ENCODE assay signal across 8 cellular contexts in the genomic region with DNA sequence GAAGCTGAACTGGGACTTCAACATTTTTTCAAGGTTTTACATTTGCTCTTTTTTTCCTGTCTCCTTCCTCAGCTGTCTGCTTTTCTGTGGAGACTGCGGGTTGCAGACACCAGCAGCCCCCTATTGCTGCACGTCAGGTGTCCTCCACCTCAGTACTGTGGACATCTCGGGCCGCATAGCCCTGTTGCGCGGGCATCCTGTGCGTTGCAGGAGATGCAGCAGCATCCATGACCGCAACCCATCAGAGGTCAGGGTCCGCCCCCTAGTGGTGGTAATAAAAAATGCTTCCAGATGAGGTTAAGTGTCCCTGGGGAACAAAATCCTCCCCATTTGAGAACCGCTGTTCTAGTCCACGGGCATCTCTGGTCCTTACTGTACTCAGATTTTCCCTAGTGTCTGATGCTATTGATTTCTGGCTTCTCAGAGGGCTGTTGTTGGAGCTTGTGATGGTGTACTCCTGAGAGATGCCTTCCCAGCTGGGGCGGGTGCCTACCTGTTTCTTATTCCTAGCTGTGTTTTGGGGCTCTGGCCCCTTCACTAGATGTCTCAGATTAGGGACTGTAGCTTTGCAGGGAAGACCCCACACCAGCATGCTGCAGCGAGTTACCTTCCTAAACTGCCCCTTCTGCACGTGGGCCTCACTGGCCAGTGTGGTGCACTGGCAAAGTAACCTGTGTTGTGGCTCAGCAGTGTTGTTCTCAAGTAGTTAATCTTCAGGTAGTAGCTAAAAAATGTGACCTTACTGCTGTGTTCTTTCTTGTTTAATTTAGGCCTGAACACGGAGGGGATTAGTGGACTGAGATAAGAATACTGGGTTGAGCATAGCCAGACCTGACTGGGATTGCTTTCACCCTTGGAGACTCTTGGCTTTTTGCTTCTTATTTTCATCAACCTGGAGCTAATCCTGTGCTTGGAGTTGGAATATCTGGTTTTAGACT. TPM values are rescaled to one million over a fixed set of nuclear protein-coding genes. Genes with fewer than 3 reads are reported as not detected.
DNase-seq lines count a peak whose midpoint lies in the region; ATAC-seq, FAIRE-seq and TF ChIP-seq lines count a peak whose summit lies in the region.

No MANE protein-coding gene starts in this region.

- DNase-seq in Caco-2 (peak; percentile 74 to 82), KBM-7 (peak; percentile 73), RCC 7860 (ENCODE audit: low spot score) (peak; percentile 61), fibroblast of pulmonary artery (ENCODE audit: low read depth) (peak; percentile 86), non-pigmented ciliary epithelial cell (ENCODE audit: low read depth) (peak; percentile 36), substantia nigra (lab: John Stamatoyannopoulos, UW) (peak in 41 of 49 donors; percentile 11 to 80 (median 52))
- peak; percentile 69 for DNase-seq in activated T-helper 1 cell treated with anti-CD3 and anti-CD28 coated beads, Interleukin-12 subunit alpha, Interleukin-12 subunit beta, Interleukin-2, Interleukin-4 antibody, amounts not matched to agents 30 ng/mL and 10 ng/mL and 1 ng/mL, durations not matched to agents 14 hours and 24 hours and 36 hours (ENCODE audit: low spot score)

- H3K9me3 Mint-ChIP-seq in Caco-2 (ENCODE audit: unreplicated experiment): no peaks in the 10 kb centered on the region
- no peaks in the 10 kb centered on the region for H3K9me3 Mint-ChIP-seq in activated T-helper 1 cell treated with anti-CD3 and anti-CD28 coated beads, Interleukin-12 subunit alpha, Interleukin-12 subunit beta, Interleukin-2, Interleukin-4 antibody, amounts not matched to agents 30 ng/mL and 10 ng/mL and 1 ng/mL, durations not matched to agents 14 hours and 24 hours and 36 hours

- H3K27me3 Mint-ChIP-seq in Caco-2 (ENCODE audit: insufficient read depth, unreplicated experiment): no peaks in the 10 kb centered on the region
- H3K27me3 Mint-ChIP-seq in activated T-helper 1 cell treated with anti-CD3 and anti-CD28 coated beads, Interleukin-12 subunit alpha, Interleukin-12 subunit beta, Interleukin-2, Interleukin-4 antibody, amounts not matched to agents 30 ng/mL and 10 ng/mL and 1 ng/mL, durations not matched to agents 14 hours and 24 hours and 36 hours (ENCODE audit: insufficient read depth): no peaks in the 10 kb centered on the region

- H3K27ac ChIP-seq in substantia nigra (ENCODE audit: low read depth, low read length, poor library complexity, severe bottlenecking): no peak overlapping the region

- H3K27ac Mint-ChIP-seq in Caco-2 (ENCODE audit: unreplicated experiment): no peak overlapping the region
- peak overlapping the region; percentile 87 for H3K27ac Mint-ChIP-seq in activated T-helper 1 cell treated with anti-CD3 and anti-CD28 coated beads, Interleukin-12 subunit alpha, Interleukin-12 subunit beta, Interleukin-2, Interleukin-4 antibody, amounts not matched to agents 30 ng/mL and 10 ng/mL and 1 ng/mL, durations not matched to agents 14 hours and 24 hours and 36 hours

- intact Hi-C loops in Caco-2 (cut with micrococcal nuclease; ENCODE audit: unreplicated experiment): loop anchor here (1.0 to 2.0 kb wide), 3 partner anchors 29 to 151 kb away; partner anchors contain the start of genes LETM1 and NSD2
- intact Hi-C loops in activated T-helper 1 cell treated with anti-CD3 and anti-CD28 coated beads, Interleukin-12 subunit alpha, Interleukin-12 subunit beta, Interleukin-2, Interleukin-4 antibody, amounts not matched to agents 30 ng/mL and 10 ng/mL and 1 ng/mL, durations not matched to agents 14 hours and 24 hours and 36 hours (cut with micrococcal nuclease): loop anchor here (1.0 to 2.0 kb wide), 4 partner anchors 26 to 151 kb away; partner anchors contain the start of gene LETM1

- no peak overlapping the region for H3K4me3 Mint-ChIP-seq in Caco-2 (ENCODE audit: unreplicated experiment)
- no peak overlapping the region for H3K4me3 Mint-ChIP-seq in activated T-helper 1 cell treated with anti-CD3 and anti-CD28 coated beads, Interleukin-12 subunit alpha, Interleukin-12 subunit beta, Interleukin-2, Interleukin-4 antibody, amounts not matched to agents 30 ng/mL and 10 ng/mL and 1 ng/mL, durations not matched to agents 14 hours and 24 hours and 36 hours

- ATAC-seq in GM21515 (IDR thresholded peaks at IDR 0.05; ENCODE audit: unreplicated experiment): peak; percentile 72

- H3K36me3 ChIP-seq in Caco-2 (ENCODE audit: control insufficient read depth, insufficient read depth, low read length): peaks cover 3% of the 10 kb centered on the region

- peaks cover 60% of the 10 kb centered on the region for H3K36me3 Mint-ChIP-seq in Caco-2 (ENCODE audit: insufficient read depth, unreplicated experiment)
- H3K36me3 Mint-ChIP-seq in activated T-helper 1 cell treated with anti-CD3 and anti-CD28 coated beads, Interleukin-12 subunit alpha, Interleukin-12 subunit beta, Interleukin-2, Interleukin-4 antibody, amounts not matched to agents 30 ng/mL and 10 ng/mL and 1 ng/mL, durations not matched to agents 14 hours and 24 hours and 36 hours (ENCODE audit: low read depth): peaks cover 35% of the 10 kb centered on the region

- H3K9me3 ChIP-seq in Caco-2: no peaks in the 10 kb centered on the region

- POLR2A ChIA-PET in Caco-2 (lab: Charles Lee): interaction anchor here (0.5 to 1.3 kb wide), 4 partner anchors 10 to 28 kb away, joined by 3 to 5 read pairs (median 4); partner anchors contain the start of gene NSD2

- H3K4me3 ChIP-seq in Caco-2 (ENCODE audit: low read depth, low read length) (no peak overlapping the region), fibroblast of pulmonary artery (replicated peaks; ENCODE audit: low read depth, low read length) (no peak overlapping the region)

- peak; percentile 76 to 79 for TF ChIP-seq CTCF in Caco-2 (IDR thresholded peaks at IDR 0.05; ENCODE audit: insufficient read depth in 1 of 2, low read depth in 1 of 2, low read length in 1 of 2, severe bottlenecking in 1 of 2, unreplicated experiment in 1 of 2)
- TF ChIP-seq CTCF in fibroblast of pulmonary artery (IDR thresholded peaks at IDR 0.05; ENCODE audit: low read length, missing control alignments): peak; percentile 80

- CTCF ChIA-PET in Caco-2 (lab: Charles Lee): interaction anchor here (0.6 to 1.8 kb wide), 9 partner anchors 8 to 87 kb away, joined by 3 to 10 read pairs (median 5); no protein-coding TSS in a partner anchor

- no peaks in the 10 kb centered on the region for H3K27me3 ChIP-seq in Caco-2 (replicated peaks; ENCODE audit: control insufficient read depth, insufficient read depth, low read length)

- peaks cover 16% of the 10 kb centered on the region for H3K4me1 ChIP-seq in Caco-2

- peaks cover 8% of the 10 kb centered on the region for H3K4me1 Mint-ChIP-seq in Caco-2 (ENCODE audit: low read depth, unreplicated experiment)
- peaks cover 56% of the 10 kb centered on the region for H3K4me1 Mint-ChIP-seq in activated T-helper 1 cell treated with anti-CD3 and anti-CD28 coated beads, Interleukin-12 subunit alpha, Interleukin-12 subunit beta, Interleukin-2, Interleukin-4 antibody, amounts not matched to agents 30 ng/mL and 10 ng/mL and 1 ng/mL, durations not matched to agents 14 hours and 24 hours and 36 hours (ENCODE audit: low read depth)

- in situ Hi-C loops in KBM-7 (cut with MboI; ENCODE audit: low pct_unique_long_range_greater_than_20kb, low sequenced_read_pairs): no loop called here

- no peak for FAIRE-seq in RCC 7860 (lab: Jason Lieb, UNC)

- no TSS peak for BruUV-seq in Caco-2 (replicated peaks; lab: Mats Ljungman, UMichigan)

RNA-seq across cellular contexts. Expression of gene NSD2, which starts 28.2 kb away (rescaled TPM):
- total RNA-seq in Caco-2 (2022): 113 and 122 TPM in 2 replicates
- 200 and 202 TPM in 2 replicates for total RNA-seq in activated T-helper 1 cell treated with anti-CD3 and anti-CD28 coated beads, Interleukin-12 subunit alpha, Interleukin-12 subunit beta, Interleukin-2, Interleukin-4 antibody, amounts not matched to agents 30 ng/mL and 10 ng/mL and 1 ng/mL, durations not matched to agents 14 hours and 24 hours and 36 hours

RNA-seq across cellular contexts. Expression of gene LETM1, which starts 43.5 kb away (rescaled TPM):
- total RNA-seq in Caco-2 (2022): 63.9 and 68.9 TPM in 2 replicates
- 93.9 and 101 TPM in 2 replicates for total RNA-seq in activated T-helper 1 cell treated with anti-CD3 and anti-CD28 coated beads, Interleukin-12 subunit alpha, Interleukin-12 subunit beta, Interleukin-2, Interleukin-4 antibody, amounts not matched to agents 30 ng/mL and 10 ng/mL and 1 ng/mL, durations not matched to agents 14 hours and 24 hours and 36 hours

Comparison
In these comparisons a context has a peak if more than half of its experiments do, and no peak if none do; other contexts are left out.
1. DNase-seq: peak in every context shown above with its lines; median percentile 86 in fibroblast of pulmonary artery; 78 in Caco-2; 73 in KBM-7; 69 in activated T-helper 1 cell treated with anti-CD3 and anti-CD28 coated beads, Interleukin-12 subunit alpha, Interleukin-12 subunit beta, Interleukin-2, Interleukin-4 antibody, amounts not matched to agents 30 ng/mL and 10 ng/mL and 1 ng/mL, durations not matched to agents 14 hours and 24 hours and 36 hours; 61 in RCC 7860; 52 in substantia nigra; 36 in non-pigmented ciliary epithelial cell.